In the genomic region with DNA sequence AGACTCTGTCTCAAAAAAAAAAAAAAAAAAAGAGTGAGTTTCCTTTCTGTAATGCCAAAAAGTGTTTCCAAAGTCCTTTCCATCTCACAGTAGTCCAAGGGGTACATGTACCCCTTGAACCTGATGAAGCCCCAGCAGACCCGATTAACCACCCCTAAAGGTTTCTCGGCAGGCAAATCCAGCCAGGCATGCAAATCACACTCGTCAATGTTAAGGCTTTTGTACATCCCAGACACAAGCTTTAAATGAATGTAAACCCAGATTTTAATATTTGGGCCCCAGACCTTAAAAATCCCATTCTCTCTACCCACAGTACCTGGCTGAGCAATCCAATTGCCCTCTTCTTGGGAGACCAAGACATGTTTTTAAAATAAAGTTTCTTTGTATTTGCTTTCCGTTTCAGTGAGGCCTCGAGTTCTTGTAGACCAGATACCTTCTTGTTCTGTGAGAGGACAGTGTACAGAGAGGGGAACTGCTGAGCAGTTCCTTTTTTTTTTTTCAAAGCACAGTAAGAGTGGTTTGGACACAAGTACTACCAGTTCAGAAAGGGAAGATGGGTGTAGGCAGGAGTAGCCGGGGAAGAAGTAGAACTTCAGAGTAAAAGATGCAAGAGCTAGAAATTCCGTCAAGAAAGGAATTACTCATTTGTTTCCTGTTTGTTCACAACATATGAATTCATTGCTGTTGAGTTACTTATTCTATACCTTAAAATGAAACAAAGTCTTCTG, we compare ENCODE assay signal across 11 cellular contexts. TPM values are rescaled to one million over a fixed set of nuclear protein-coding genes. Genes with fewer than 3 reads are reported as not detected.
DNase-seq lines count a peak whose midpoint lies in the region; ATAC-seq and TF ChIP-seq lines count a peak whose summit lies in the region.
"Had no signal": no experiment of that assay in that cellular context is flagged by ENCODE, and none has a peak within 500 bp of the region (broad histone marks: within the 10 kb centered on the region; RNA-seq: fewer than 3 reads in every experiment).

A gene with protein sequence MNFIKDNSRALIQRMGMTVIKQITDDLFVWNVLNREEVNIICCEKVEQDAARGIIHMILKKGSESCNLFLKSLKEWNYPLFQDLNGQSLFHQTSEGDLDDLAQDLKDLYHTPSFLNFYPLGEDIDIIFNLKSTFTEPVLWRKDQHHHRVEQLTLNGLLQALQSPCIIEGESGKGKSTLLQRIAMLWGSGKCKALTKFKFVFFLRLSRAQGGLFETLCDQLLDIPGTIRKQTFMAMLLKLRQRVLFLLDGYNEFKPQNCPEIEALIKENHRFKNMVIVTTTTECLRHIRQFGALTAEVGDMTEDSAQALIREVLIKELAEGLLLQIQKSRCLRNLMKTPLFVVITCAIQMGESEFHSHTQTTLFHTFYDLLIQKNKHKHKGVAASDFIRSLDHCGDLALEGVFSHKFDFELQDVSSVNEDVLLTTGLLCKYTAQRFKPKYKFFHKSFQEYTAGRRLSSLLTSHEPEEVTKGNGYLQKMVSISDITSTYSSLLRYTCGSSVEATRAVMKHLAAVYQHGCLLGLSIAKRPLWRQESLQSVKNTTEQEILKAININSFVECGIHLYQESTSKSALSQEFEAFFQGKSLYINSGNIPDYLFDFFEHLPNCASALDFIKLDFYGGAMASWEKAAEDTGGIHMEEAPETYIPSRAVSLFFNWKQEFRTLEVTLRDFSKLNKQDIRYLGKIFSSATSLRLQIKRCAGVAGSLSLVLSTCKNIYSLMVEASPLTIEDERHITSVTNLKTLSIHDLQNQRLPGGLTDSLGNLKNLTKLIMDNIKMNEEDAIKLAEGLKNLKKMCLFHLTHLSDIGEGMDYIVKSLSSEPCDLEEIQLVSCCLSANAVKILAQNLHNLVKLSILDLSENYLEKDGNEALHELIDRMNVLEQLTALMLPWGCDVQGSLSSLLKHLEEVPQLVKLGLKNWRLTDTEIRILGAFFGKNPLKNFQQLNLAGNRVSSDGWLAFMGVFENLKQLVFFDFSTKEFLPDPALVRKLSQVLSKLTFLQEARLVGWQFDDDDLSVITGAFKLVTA (minus strand): TSS at position 465 of the 728 bp plus-strand sequence. CDS start 8,111 bp downstream, outside the sequence.

- H3K4me3 ChIP-seq in SK-N-SH (ENCODE audit: low read depth in 2 of 2, low read length in 1 of 2) = no peak within 1 kb of the TSS

- POLR2A ChIA-PET in SK-N-SH (lab: Yijun Ruan, JAX) = no interaction called here

- H3K79me2 ChIP-seq in SK-N-SH (ENCODE audit: insufficient read depth) = no peaks in the 10 kb centered on the region

- peaks cover 0 to 3% (median 0%) of the 10 kb centered on the region in 3 donors for H3K27me3 Mint-ChIP-seq in naive B cell
- H3K27me3 Mint-ChIP-seq in mesothelial cell of epicardium (ENCODE audit: low read depth) = peaks cover 32% of the 10 kb centered on the region

- CTCF ChIA-PET in SK-N-SH (lab: Yijun Ruan, JAX) = interaction anchor here (0.6 to 1.3 kb wide), 3 partner anchors 8 to 45 kb away, joined by 3 to 4 read pairs (median 3); no protein-coding TSS in a partner anchor

- peak within 1 kb of the TSS; percentile 20 for H2AFZ ChIP-seq in SK-N-SH (ENCODE audit: low read depth)

- H3K4me1 Mint-ChIP-seq in naive B cell = peaks cover 18 to 33% (median 29%) of the 10 kb centered on the region in 3 donors
- no peaks in the 10 kb centered on the region for H3K4me1 Mint-ChIP-seq in mesothelial cell of epicardium

- H4K20me1 ChIP-seq in SK-N-SH (ENCODE audit: insufficient read depth) = no peaks in the 10 kb centered on the region

- no peak within 1 kb of the TSS for H3K9ac ChIP-seq in SK-N-SH

- no peaks in the 10 kb centered on the region for H3K9me2 ChIP-seq in SK-N-SH

- H3K4me3 Mint-ChIP-seq in naive B cell = peak within 1 kb of the TSS; percentile 59 to 95 (median 80)
- no peak within 1 kb of the TSS for H3K4me3 Mint-ChIP-seq in mesothelial cell of epicardium

- no peak within 1 kb of the TSS for H3K27ac ChIP-seq in SK-N-SH (ENCODE audit: low read depth in 2 of 2, low read length in 1 of 2)
- H3K27ac ChIP-seq: 22Rv1 had no signal

- TF ChIP-seq RAD21 in SK-N-SH (IDR thresholded peaks at IDR 0.05; ENCODE audit: low read length) = no peak

- no peak for TF ChIP-seq CTCF in SK-N-SH (IDR thresholded peaks at IDR 0.05)
- no peak for TF ChIP-seq CTCF in mesothelial cell of epicardium (IDR thresholded peaks at IDR 0.05; ENCODE audit: unreplicated experiment)

- H3K9me3 ChIP-seq in SK-N-SH = no peaks in the 10 kb centered on the region

- H3K27ac Mint-ChIP-seq in naive B cell = peak within 1 kb of the TSS; percentile 70 to 94 (median 91)
- no peak within 1 kb of the TSS for H3K27ac Mint-ChIP-seq in mesothelial cell of epicardium

- no peak within 1 kb of the TSS for H3K4me2 ChIP-seq in SK-N-SH

- H3K27me3 ChIP-seq in SK-N-SH (ENCODE audit: insufficient read depth) = no peaks in the 10 kb centered on the region

- 68% methylated on average over 7 of the region's 7 CpGs for WGBS in SK-N-SH (ENCODE audit: low lambda C conversion rate)

- TF ChIP-seq EP300 in SK-N-SH (IDR thresholded peaks at IDR 0.05; ENCODE audit: borderline replicate concordance in 1 of 2, low read depth in 1 of 2, low read length in 1 of 2) = no peak

- no peaks in the 10 kb centered on the region for H3F3A ChIP-seq in SK-N-SH (replicated peaks; ENCODE audit: insufficient read depth)

- H3K9me3 Mint-ChIP-seq in naive B cell (no peaks in the 10 kb centered on the region), mesothelial cell of epicardium (no peaks in the 10 kb centered on the region)

- H3K4me1 ChIP-seq in SK-N-SH (ENCODE audit: control insufficient read depth in 1 of 2, insufficient read depth in 2 of 2, low read depth in 1 of 2, low read length in 1 of 2) = no peaks in the 10 kb centered on the region

- no peaks in the 10 kb centered on the region for H3K36me3 ChIP-seq in SK-N-SH (replicated peaks in 1 of 2; ENCODE audit: control insufficient read depth in 1 of 2, insufficient read depth in 2 of 2, low read length in 1 of 2)

- ATAC-seq in SK-N-SH treated with all-trans-retinoic acid at 6 μM for 48 hours (no peak; the same call in 2 of the 3 replicates), HG02973 (IDR thresholded peaks at IDR 0.05; ENCODE audit: unreplicated experiment) (peak; percentile 94), naive B cell (ENCODE audit: low read depth in 2 of 2) (peak; percentile 90 to 96)

- DNase-seq in SK-N-SH = no peak
- DNase-seq in SIG-M5 (lab: John Stamatoyannopoulos, UW) = peak; percentile 89
- peak; percentile 43 for DNase-seq in naive B cell
- no peak for DNase-seq in mesothelial cell of epicardium (ENCODE audit: low spot score in 2 of 2, unreplicated experiment in 2 of 2)
- DNase-seq in SW480 (ENCODE audit: low spot score) = no peak
- DNase-seq in GM03348 (ENCODE audit: low spot score) = no peak

- no peaks in the 10 kb centered on the region for H3K36me3 Mint-ChIP-seq in naive B cell
- no peaks in the 10 kb centered on the region for H3K36me3 Mint-ChIP-seq in mesothelial cell of epicardium

TF ChIP-seq in SK-N-SH, 30 proteins besides CTCF, POLR2A, EP300 and RAD21:
- no peak for TF ChIP-seq RFX5 (IDR thresholded peaks at IDR 0.05; ENCODE audit: low read length)
- TF ChIP-seq FOSL2 (IDR thresholded peaks at IDR 0.05; ENCODE audit: borderline replicate concordance, low read depth) = no peak
- no peak for TF ChIP-seq FOXM1 (IDR thresholded peaks at IDR 0.05; ENCODE audit: low read depth)
- TF ChIP-seq ELF1 (IDR thresholded peaks at IDR 0.05) = no peak
- TF ChIP-seq, protein P1, sequence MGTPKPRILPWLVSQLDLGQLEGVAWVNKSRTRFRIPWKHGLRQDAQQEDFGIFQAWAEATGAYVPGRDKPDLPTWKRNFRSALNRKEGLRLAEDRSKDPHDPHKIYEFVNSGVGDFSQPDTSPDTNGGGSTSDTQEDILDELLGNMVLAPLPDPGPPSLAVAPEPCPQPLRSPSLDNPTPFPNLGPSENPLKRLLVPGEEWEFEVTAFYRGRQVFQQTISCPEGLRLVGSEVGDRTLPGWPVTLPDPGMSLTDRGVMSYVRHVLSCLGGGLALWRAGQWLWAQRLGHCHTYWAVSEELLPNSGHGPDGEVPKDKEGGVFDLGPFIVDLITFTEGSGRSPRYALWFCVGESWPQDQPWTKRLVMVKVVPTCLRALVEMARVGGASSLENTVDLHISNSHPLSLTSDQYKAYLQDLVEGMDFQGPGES (IDR thresholded peaks at IDR 0.05; ENCODE audit: low read depth, low read length) = no peak
- no peak for TF ChIP-seq CHD2 (IDR thresholded peaks at IDR 0.05; ENCODE audit: low read length, partially characterized antibody)
- no peak for TF ChIP-seq RCOR1 (IDR thresholded peaks at IDR 0.05; ENCODE audit: low read length)
- no peak for TF ChIP-seq FOXJ3 (CRISPR knock-in tag; IDR thresholded peaks at IDR 0.05)

TF ChIP-seq in SK-N-SH treated with all-trans-retinoic acid at 6 μM for 48 hours, 23 proteins besides CTCF, POLR2A, EP300 and RAD21:
- TF ChIP-seq BACH2 (CRISPR knock-in tag; IDR thresholded peaks at IDR 0.05; ENCODE audit: borderline replicate concordance) (no peak), ZNF565 (CRISPR knock-in tag; conservative IDR thresholded peaks at IDR 0.05; ENCODE audit: low read depth) (no peak), ARNTL (CRISPR knock-in tag; IDR thresholded peaks at IDR 0.05; ENCODE audit: borderline replicate concordance, low read depth) (no peak), ISL1 (CRISPR knock-in tag; IDR thresholded peaks at IDR 0.05) (no peak), ESRRG (CRISPR knock-in tag; IDR thresholded peaks at IDR 0.05) (no peak), ZC3H10 (CRISPR knock-in tag; IDR thresholded peaks at IDR 0.05) (no peak), ZNF8 (CRISPR knock-in tag; IDR thresholded peaks at IDR 0.05) (no peak), ZNF70 (CRISPR knock-in tag; IDR thresholded peaks at IDR 0.05) (no peak)

RNA-seq across cellular contexts. Expression of the gene that starts here (rescaled TPM):
- polyA plus RNA-seq in SK-N-SH (2012; rRNA removed) (0.02 TPM in 1 of 2 replicates, not detected in the other), naive B cell (ENCODE audit: low read depth in 6 of 6) (1 to 10 TPM in 2 of 6 donors, under 1 TPM in 3, not detected in 1; 0.41 to 1.7 (median 0.95) TPM)
- polyA plus RNA-seq in SK-N-SH (2012; cell fraction: cytosol; rRNA removed) = not detected in 2 replicates
- polyA plus RNA-seq in SK-N-SH (2012; cell fraction: nucleus; rRNA removed) = not detected in 2 replicates
- total RNA-seq in mesothelial cell of epicardium = not detected in 3 replicates
- total RNA-seq: epithelial cell of proximal tubule, RPMI7951 had no signal

Comparison
In these comparisons a context has a peak if more than half of its experiments do, and no peak if none do; other contexts are left out.
1. DNase-seq: peak in SIG-M5 (single experiment) and naive B cell (single experiment); none in SK-N-SH (single experiment), mesothelial cell of epicardium (0 of 2), SW480 (single experiment) and GM03348 (single experiment).